Comparison of ENCODE assay signal across 11 cellular contexts in genomic region chr18:48784654-48785053, GRCh38.
DNase-seq lines count a peak whose midpoint lies in the region; ATAC-seq and TF ChIP-seq lines count a peak whose summit lies in the region.
"Had no signal": no experiment of that assay in that cellular context is flagged by ENCODE, and none has a peak within 500 bp of the region (broad histone marks: within the 10 kb centered on the region; RNA-seq: fewer than 3 reads in every experiment).

No MANE protein-coding gene starts in this region.

- no peak overlapping the region for H3K4me3 ChIP-seq in left ventricle myocardium inferior
- no peak overlapping the region for H3K4me3 ChIP-seq in PC-3 (ENCODE audit: low read length)
- no peak overlapping the region for H3K4me3 ChIP-seq in upper lobe of left lung
- H3K4me3 ChIP-seq: K562 had no signal

- CTCF ChIA-PET in PC-3 (lab: Charles Lee) = no interaction called here

- no peaks in the 10 kb centered on the region for H3K9me3 Mint-ChIP-seq in activated T-helper 1 cell treated with anti-CD3 and anti-CD28 coated beads, Interleukin-12 subunit alpha, Interleukin-12 subunit beta, Interleukin-2, Interleukin-4 antibody, amounts not matched to agents 30 ng/mL and 10 ng/mL and 1 ng/mL, durations not matched to agents 14 hours and 24 hours and 36 hours
- H3K9me3 Mint-ChIP-seq in stimulated activated naive B cell treated with anti-CD40 and anti-IgM and Interleukin-4, amounts not matched to agents 10 μg/mL and 1 μg/mL and 100 μg/mL, for 72 hours = no peaks in the 10 kb centered on the region

- H3K9ac ChIP-seq in PC-3 (ENCODE audit: low read length) = no peak overlapping the region

- H3K4me3 Mint-ChIP-seq in activated T-helper 1 cell treated with anti-CD3 and anti-CD28 coated beads, Interleukin-12 subunit alpha, Interleukin-12 subunit beta, Interleukin-2, Interleukin-4 antibody, amounts not matched to agents 30 ng/mL and 10 ng/mL and 1 ng/mL, durations not matched to agents 14 hours and 24 hours and 36 hours = no peak overlapping the region
- H3K4me3 Mint-ChIP-seq in stimulated activated naive B cell treated with anti-CD40 and anti-IgM and Interleukin-4, amounts not matched to agents 10 μg/mL and 1 μg/mL and 100 μg/mL, for 72 hours = peak overlapping the region; percentile 50 to 53

- H3K9me3 ChIP-seq in left ventricle myocardium inferior (replicated peaks) = no peaks in the 10 kb centered on the region
- no peaks in the 10 kb centered on the region for H3K9me3 ChIP-seq in PC-3 (ENCODE audit: low read length)
- no peaks in the 10 kb centered on the region for H3K9me3 ChIP-seq in upper lobe of left lung

- no peak for TF ChIP-seq EP300 in upper lobe of left lung (IDR thresholded peaks at IDR 0.05)

- intact Hi-C loops in left ventricle myocardium inferior (cut with micrococcal nuclease) = loop anchor here (5.0 to 10.0 kb wide), 2 partner anchors 107 to 160 kb away; no protein-coding TSS in a partner anchor
- intact Hi-C loops in left cardiac atrium (cut with DNase I) = loop anchor here in 1 of 2 donors (5.0 kb wide), 1 partner anchor 43 kb away; no protein-coding TSS in a partner anchor
- intact Hi-C loops in activated T-helper 1 cell treated with anti-CD3 and anti-CD28 coated beads, Interleukin-12 subunit alpha, Interleukin-12 subunit beta, Interleukin-2, Interleukin-4 antibody, amounts not matched to agents 30 ng/mL and 10 ng/mL and 1 ng/mL, durations not matched to agents 14 hours and 24 hours and 36 hours (cut with micrococcal nuclease) = no loop called here
- intact Hi-C loops in PC-3 (cut with micrococcal nuclease) = no loop called here

- H3K36me3 Mint-ChIP-seq in activated T-helper 1 cell treated with anti-CD3 and anti-CD28 coated beads, Interleukin-12 subunit alpha, Interleukin-12 subunit beta, Interleukin-2, Interleukin-4 antibody, amounts not matched to agents 30 ng/mL and 10 ng/mL and 1 ng/mL, durations not matched to agents 14 hours and 24 hours and 36 hours (ENCODE audit: low read depth) = no peaks in the 10 kb centered on the region
- peaks cover 5% of the 10 kb centered on the region in 2 donors for H3K36me3 Mint-ChIP-seq in stimulated activated naive B cell treated with anti-CD40 and anti-IgM and Interleukin-4, amounts not matched to agents 10 μg/mL and 1 μg/mL and 100 μg/mL, for 72 hours

- ATAC-seq in left cardiac atrium (no peak), HG02885 (IDR thresholded peaks at IDR 0.05; ENCODE audit: poor library complexity, unreplicated experiment) (peak; percentile 22), PC-3 (no peak), upper lobe of left lung (ENCODE audit: low FRiP score in 2 of 2) (no peak), GM18520 (IDR thresholded peaks at IDR 0.05; ENCODE audit: unreplicated experiment) (no peak)
- ATAC-seq in stimulated activated naive B cell treated with anti-CD40 and anti-IgM and Interleukin-4, amounts not matched to agents 10 μg/mL and 1 μg/mL and 100 μg/mL, for 72 hours (replicated peaks) = peak; percentile 10 to 15
- ATAC-seq: HCT116, K562 had no signal

- TF ChIP-seq CTCF in left ventricle myocardium inferior (IDR thresholded peaks at IDR 0.05; ENCODE audit: borderline replicate concordance) = no peak
- no peak for TF ChIP-seq CTCF in PC-3 (conservative IDR thresholded peaks at IDR 0.05; ENCODE audit: low read depth, low read length)
- no peak for TF ChIP-seq CTCF in upper lobe of left lung (IDR thresholded peaks at IDR 0.05)

- TF ChIP-seq POLR2A in upper lobe of left lung (IDR thresholded peaks at IDR 0.05) = no peak

- H4K20me1 ChIP-seq in PC-3 (ENCODE audit: low read length) = no peaks in the 10 kb centered on the region

- peak; percentile 9 for DNase-seq in left ventricle myocardium inferior
- no peak for DNase-seq in left cardiac atrium
- no peak for DNase-seq in activated T-helper 1 cell treated with anti-CD3 and anti-CD28 coated beads, Interleukin-12 subunit alpha, Interleukin-12 subunit beta, Interleukin-2, Interleukin-4 antibody, amounts not matched to agents 30 ng/mL and 10 ng/mL and 1 ng/mL, durations not matched to agents 14 hours and 24 hours and 36 hours (ENCODE audit: low spot score)
- DNase-seq in stimulated activated naive B cell treated with anti-CD40 and anti-IgM and Interleukin-4, amounts not matched to agents 10 μg/mL and 1 μg/mL and 100 μg/mL, for 72 hours = no peak
- no peak for DNase-seq in PC-3
- DNase-seq in upper lobe of left lung = no peak
- DNase-seq: NCI-H446 had no signal

- 74 to 77% methylated on average over 4 to 5 of the region's 5 CpGs for WGBS in upper lobe of left lung, 2 donors

- H3K36me3 ChIP-seq in left ventricle myocardium inferior (peaks cover 7% of the 10 kb centered on the region), PC-3 (ENCODE audit: low read depth, low read length) (no peaks in the 10 kb centered on the region), upper lobe of left lung (peaks cover 0 to 4% (median 1%) of the 10 kb centered on the region in 4 donors)

- H3K79me2 ChIP-seq in PC-3 (ENCODE audit: low read length) = no peaks in the 10 kb centered on the region

- no peaks in the 10 kb centered on the region for H3K9me2 ChIP-seq in PC-3 (replicated peaks; ENCODE audit: low read length)

- H2AFZ ChIP-seq in PC-3 (ENCODE audit: low read length) = no peak overlapping the region

- H3K4me1 Mint-ChIP-seq in activated T-helper 1 cell treated with anti-CD3 and anti-CD28 coated beads, Interleukin-12 subunit alpha, Interleukin-12 subunit beta, Interleukin-2, Interleukin-4 antibody, amounts not matched to agents 30 ng/mL and 10 ng/mL and 1 ng/mL, durations not matched to agents 14 hours and 24 hours and 36 hours (ENCODE audit: low read depth) = peaks cover 22% of the 10 kb centered on the region
- peaks cover 73 to 96% of the 10 kb centered on the region in 2 donors for H3K4me1 Mint-ChIP-seq in stimulated activated naive B cell treated with anti-CD40 and anti-IgM and Interleukin-4, amounts not matched to agents 10 μg/mL and 1 μg/mL and 100 μg/mL, for 72 hours

- no peaks in the 10 kb centered on the region for H3F3A ChIP-seq in PC-3 (ENCODE audit: low read length, unreplicated experiment)

- H3K27ac ChIP-seq in left ventricle myocardium inferior (replicated peaks) = no peak overlapping the region
- H3K27ac ChIP-seq in PC-3 (ENCODE audit: low read length) = no peak overlapping the region
- peak overlapping the region in 2 of 4 donors; percentile 18 to 50 for H3K27ac ChIP-seq in upper lobe of left lung

- no peak overlapping the region for H3K4me2 ChIP-seq in PC-3 (ENCODE audit: low read length)

- no TSS peak for BruUV-seq in PC-3 (replicated peaks; lab: Mats Ljungman, UMichigan)

- H3K27ac Mint-ChIP-seq in activated T-helper 1 cell treated with anti-CD3 and anti-CD28 coated beads, Interleukin-12 subunit alpha, Interleukin-12 subunit beta, Interleukin-2, Interleukin-4 antibody, amounts not matched to agents 30 ng/mL and 10 ng/mL and 1 ng/mL, durations not matched to agents 14 hours and 24 hours and 36 hours = peak overlapping the region; percentile 69
- H3K27ac Mint-ChIP-seq in stimulated activated naive B cell treated with anti-CD40 and anti-IgM and Interleukin-4, amounts not matched to agents 10 μg/mL and 1 μg/mL and 100 μg/mL, for 72 hours = peak overlapping the region; percentile 80

- no peaks in the 10 kb centered on the region for H3K27me3 Mint-ChIP-seq in activated T-helper 1 cell treated with anti-CD3 and anti-CD28 coated beads, Interleukin-12 subunit alpha, Interleukin-12 subunit beta, Interleukin-2, Interleukin-4 antibody, amounts not matched to agents 30 ng/mL and 10 ng/mL and 1 ng/mL, durations not matched to agents 14 hours and 24 hours and 36 hours (ENCODE audit: insufficient read depth)
- no peaks in the 10 kb centered on the region for H3K27me3 Mint-ChIP-seq in stimulated activated naive B cell treated with anti-CD40 and anti-IgM and Interleukin-4, amounts not matched to agents 10 μg/mL and 1 μg/mL and 100 μg/mL, for 72 hours

- H3K27me3 ChIP-seq in left ventricle myocardium inferior (ENCODE audit: low read depth) = no peaks in the 10 kb centered on the region
- no peaks in the 10 kb centered on the region for H3K27me3 ChIP-seq in PC-3 (ENCODE audit: low read length)
- H3K27me3 ChIP-seq in upper lobe of left lung = no peaks in the 10 kb centered on the region

- H3K4me1 ChIP-seq in left ventricle myocardium inferior (peaks cover 90% of the 10 kb centered on the region), PC-3 (ENCODE audit: insufficient read depth, low read length) (no peaks in the 10 kb centered on the region), upper lobe of left lung (peaks cover 36 to 57% (median 46%) of the 10 kb centered on the region in 4 donors)

- POLR2A ChIA-PET in PC-3 (lab: Charles Lee; ENCODE audit: unreplicated experiment) = no interaction called here

Comparison
In these comparisons a context has a peak if more than half of its experiments do, and no peak if none do; other contexts are left out.
1. ATAC-seq: peak in HG02885 (single experiment) and stimulated activated naive B cell treated with anti-CD40 and anti-IgM and Interleukin-4, amounts not matched to agents 10 μg/mL and 1 μg/mL and 100 μg/mL, for 72 hours (2 of 2); none in left cardiac atrium (0 of 2), PC-3 (single experiment), upper lobe of left lung (0 of 2) and GM18520 (single experiment).